Comparison of ENCODE assay signal across 7 cellular contexts in the genomic region with DNA sequence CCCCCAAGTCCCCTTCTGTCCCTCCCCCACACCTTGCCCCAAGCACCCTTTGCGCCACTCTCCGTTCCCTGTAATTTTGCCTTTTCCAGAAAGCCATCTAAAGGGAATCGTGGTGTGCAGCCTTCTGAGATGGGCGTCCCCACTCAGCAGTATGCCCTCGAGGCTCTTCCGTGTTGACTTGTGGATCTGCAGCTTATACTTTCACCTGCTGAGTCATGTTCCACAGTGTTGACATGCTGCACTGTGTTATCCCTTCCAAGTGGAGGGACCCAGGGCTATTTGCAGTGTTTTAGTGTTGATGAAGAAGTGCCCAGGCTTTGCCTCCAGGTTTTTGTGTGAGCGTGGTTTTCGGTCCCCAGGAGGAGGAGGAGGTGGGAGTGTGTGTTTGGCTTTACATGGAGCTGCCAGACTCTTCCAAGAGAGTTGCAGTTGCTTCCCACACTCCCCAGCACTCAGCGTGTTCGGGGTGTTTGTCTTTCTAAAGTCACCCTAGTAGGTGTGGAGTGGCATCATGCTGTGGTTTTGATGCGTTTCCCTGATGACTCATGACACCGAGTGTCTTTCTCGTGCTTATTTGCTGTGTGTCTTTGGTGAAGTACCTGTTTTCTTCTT. TPM values are rescaled to one million over a fixed set of nuclear protein-coding genes. Genes with fewer than 3 reads are reported as not detected.
DNase-seq lines count a peak whose midpoint lies in the region; ATAC-seq, FAIRE-seq and TF ChIP-seq lines count a peak whose summit lies in the region.

No MANE protein-coding gene starts in this region.

- H3K27me3 ChIP-seq in foreskin keratinocyte, result no peaks in the 10 kb centered on the region

- H3K4me3 Mint-ChIP-seq in stimulated activated effector memory CD8-positive, alpha-beta T cell treated with anti-CD3 and anti-CD28 coated beads, Interleukin-12 subunit alpha, Interleukin-12 subunit beta, amount 100 ng/mL, for 72 hours, result no peak overlapping the region

- H3K9me3 Mint-ChIP-seq in stimulated activated effector memory CD8-positive, alpha-beta T cell treated with anti-CD3 and anti-CD28 coated beads, Interleukin-12 subunit alpha, Interleukin-12 subunit beta, amount 100 ng/mL, for 72 hours, result no peaks in the 10 kb centered on the region

- peaks cover 60% of the 10 kb centered on the region for H3K36me3 Mint-ChIP-seq in stimulated activated effector memory CD8-positive, alpha-beta T cell treated with anti-CD3 and anti-CD28 coated beads, Interleukin-12 subunit alpha, Interleukin-12 subunit beta, amount 100 ng/mL, for 72 hours

- peak; percentile 80 for DNase-seq in M059J (ENCODE audit: low read depth)
- DNase-seq in activated CD4-positive, alpha-beta T cell treated with anti-CD3 and anti-CD28 coated beads, Interleukin-2, amount 50 U/mL, for 4 hours, result peak; percentile 28 to 33
- DNase-seq in foreskin keratinocyte, result peak; percentile 13 to 35
- no peak for DNase-seq in stimulated activated effector memory CD8-positive, alpha-beta T cell treated with anti-CD3 and anti-CD28 coated beads, Interleukin-12 subunit alpha, Interleukin-12 subunit beta, amount 100 ng/mL, for 72 hours (ENCODE audit: low spot score in 2 of 2)
- no peak for DNase-seq in NCI-H526 (lab: John Stamatoyannopoulos, UW)
- DNase-seq in urothelium cell line (ENCODE audit: low spot score), result no peak
- no peak for DNase-seq in NCI-H524 treated with DMSO at 0.1 percent for 48 hours (lab: John Stamatoyannopoulos, UW)

- FAIRE-seq in urothelium cell line (lab: Jason Lieb, UNC), result no peak

- TF ChIP-seq CTCF in foreskin keratinocyte (conservative IDR thresholded peaks at IDR 0.05), result no peak

- H3K4me1 Mint-ChIP-seq in stimulated activated effector memory CD8-positive, alpha-beta T cell treated with anti-CD3 and anti-CD28 coated beads, Interleukin-12 subunit alpha, Interleukin-12 subunit beta, amount 100 ng/mL, for 72 hours, result peaks cover 45% of the 10 kb centered on the region

- H3K27ac Mint-ChIP-seq in stimulated activated effector memory CD8-positive, alpha-beta T cell treated with anti-CD3 and anti-CD28 coated beads, Interleukin-12 subunit alpha, Interleukin-12 subunit beta, amount 100 ng/mL, for 72 hours, result peak overlapping the region; percentile 46

- no peak overlapping the region for H3K27ac ChIP-seq in foreskin keratinocyte

- no peaks in the 10 kb centered on the region for H3K4me1 ChIP-seq in foreskin keratinocyte

- ATAC-seq in foreskin keratinocyte, result peak; percentile 78
- peak; percentile 90 for ATAC-seq in stimulated activated effector memory CD8-positive, alpha-beta T cell treated with anti-CD3 and anti-CD28 coated beads, Interleukin-12 subunit alpha, Interleukin-12 subunit beta, amount 100 ng/mL, for 72 hours

RNA-seq across cellular contexts. Expression of gene JPT2, which starts 32.1 kb away (rescaled TPM):
- total RNA-seq in M059J (2014; rRNA removed; shearing (Covaris generic)), result 126 and 168 TPM in 2 replicates
- total RNA-seq in foreskin keratinocyte, result 131 and 146 TPM in 2 replicates
- polyA plus RNA-seq in foreskin keratinocyte, result 97.9 and 101 TPM in 2 replicates

RNA-seq across cellular contexts. Expression of gene CRAMP1, which starts 33.9 kb away (rescaled TPM):
- 4.9 and 5.9 TPM in 2 replicates for total RNA-seq in M059J (2014; rRNA removed; shearing (Covaris generic))
- total RNA-seq in foreskin keratinocyte, result 9.8 and 10.4 TPM in 2 replicates
- polyA plus RNA-seq in foreskin keratinocyte, result 1.9 and 2.4 TPM in 2 replicates

RNA-seq across cellular contexts. Expression of gene IFT140, which starts 34.1 kb away (rescaled TPM):
- total RNA-seq in M059J (2014; rRNA removed; shearing (Covaris generic)), result 11.2 and 11.7 TPM in 2 replicates
- total RNA-seq in foreskin keratinocyte, result 8.1 and 8.4 TPM in 2 replicates
- 4.1 and 4.7 TPM in 2 replicates for polyA plus RNA-seq in foreskin keratinocyte

RNA-seq across cellular contexts. Expression of gene MAPK8IP3, which starts 60.0 kb away (rescaled TPM):
- 7.1 and 9.4 TPM in 2 replicates for total RNA-seq in M059J (2014; rRNA removed; shearing (Covaris generic))
- total RNA-seq in foreskin keratinocyte, result 22.4 and 28.2 TPM in 2 replicates
- polyA plus RNA-seq in foreskin keratinocyte, result 8.5 and 10.6 TPM in 2 replicates

Comparison
In these comparisons a context has a peak if more than half of its experiments do, and no peak if none do; other contexts are left out.
1. DNase-seq: peak in M059J (single experiment), activated CD4-positive, alpha-beta T cell treated with anti-CD3 and anti-CD28 coated beads, Interleukin-2, amount 50 U/mL, for 4 hours (2 of 2) and foreskin keratinocyte (2 of 2); none in stimulated activated effector memory CD8-positive, alpha-beta T cell treated with anti-CD3 and anti-CD28 coated beads, Interleukin-12 subunit alpha, Interleukin-12 subunit beta, amount 100 ng/mL, for 72 hours (0 of 2), NCI-H526 (0 of 2), urothelium cell line (single experiment) and NCI-H524 treated with DMSO at 0.1 percent for 48 hours (single experiment).